8 cellular contexts compared by ENCODE assay signal in the genomic region with DNA sequence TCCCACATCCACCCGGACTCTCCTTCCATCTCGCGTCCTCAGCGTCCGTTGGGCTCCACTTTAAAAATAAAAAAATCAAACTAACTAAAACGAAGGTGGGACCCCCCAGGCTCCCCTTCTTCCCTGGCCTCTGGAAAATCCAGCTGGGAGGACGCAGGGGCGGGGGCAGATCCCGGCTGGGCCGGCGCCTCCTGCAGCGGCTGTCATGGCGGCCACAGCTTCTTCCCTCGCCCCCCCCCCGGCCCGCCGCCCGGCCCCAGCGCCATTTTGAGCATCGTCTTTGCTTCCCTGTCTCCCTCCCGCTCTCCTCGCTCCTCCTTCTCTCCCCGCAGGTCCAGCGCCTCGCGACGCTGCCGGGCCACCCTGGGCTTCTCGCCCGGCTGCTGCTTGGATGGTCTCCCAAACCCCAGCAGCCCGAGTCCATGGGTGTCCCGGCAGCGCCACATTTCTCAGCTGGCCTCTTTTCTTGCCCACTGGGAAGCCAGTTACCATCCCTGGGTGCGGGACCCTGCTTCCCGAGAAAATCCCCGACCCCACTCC. TPM values are rescaled to one million over a fixed set of nuclear protein-coding genes. Genes with fewer than 3 reads are reported as not detected.
DNase-seq lines count a peak whose midpoint lies in the region; ATAC-seq and TF ChIP-seq lines count a peak whose summit lies in the region.

No MANE protein-coding gene starts in this region.

- H3K4me3 Mint-ChIP-seq in CD4-positive, CD25-positive, alpha-beta regulatory T cell = peak overlapping the region; percentile 96 to 99 (median 98)
- H3K4me3 Mint-ChIP-seq in activated naive CD4-positive, alpha-beta T cell treated with anti-CD3 and anti-CD28 coated beads, Interleukin-2, amount 10 ng/mL, durations not matched to agents 7 days and 5 days = peak overlapping the region; percentile 100

- peaks cover 11% of the 10 kb centered on the region for H3K36me3 Mint-ChIP-seq in CD4-positive, CD25-positive, alpha-beta regulatory T cell
- H3K36me3 Mint-ChIP-seq in activated naive CD4-positive, alpha-beta T cell treated with anti-CD3 and anti-CD28 coated beads, Interleukin-2, amount 10 ng/mL, durations not matched to agents 7 days and 5 days = peaks cover 24% of the 10 kb centered on the region

- H3K4me1 ChIP-seq in CD4-positive, CD25-positive, alpha-beta regulatory T cell (ENCODE audit: control insufficient read depth, insufficient read depth, low read length, poor library complexity, severe bottlenecking) = peaks cover 39% of the 10 kb centered on the region
- H3K4me1 ChIP-seq in left ventricle myocardium inferior = peaks cover 46% of the 10 kb centered on the region

- peaks cover 4 to 45% (median 16%) of the 10 kb centered on the region in 4 donors for H3K4me1 Mint-ChIP-seq in CD4-positive, CD25-positive, alpha-beta regulatory T cell
- peaks cover 50% of the 10 kb centered on the region for H3K4me1 Mint-ChIP-seq in activated naive CD4-positive, alpha-beta T cell treated with anti-CD3 and anti-CD28 coated beads, Interleukin-2, amount 10 ng/mL, durations not matched to agents 7 days and 5 days

- H3K27me3 Mint-ChIP-seq in CD4-positive, CD25-positive, alpha-beta regulatory T cell = peaks cover 55% of the 10 kb centered on the region
- peaks cover 75% of the 10 kb centered on the region for H3K27me3 Mint-ChIP-seq in activated naive CD4-positive, alpha-beta T cell treated with anti-CD3 and anti-CD28 coated beads, Interleukin-2, amount 10 ng/mL, durations not matched to agents 7 days and 5 days

- CTCF ChIA-PET in activated naive CD4-positive, alpha-beta T cell treated with anti-CD3 and anti-CD28 coated beads, Interleukin-2, amount 10 ng/mL, durations not matched to agents 7 days and 5 days (lab: Charles Lee) = interaction anchor here (1.0 to 2.6 kb wide), 2 partner anchors 49 to 52 kb away, joined by 3 to 13 read pairs; no protein-coding TSS in a partner anchor

- no peak for TF ChIP-seq CTCF in left ventricle myocardium inferior (IDR thresholded peaks at IDR 0.05; ENCODE audit: borderline replicate concordance)

- peak in 1 of 2 donors; percentile 35 for ATAC-seq in CD4-positive, CD25-positive, alpha-beta regulatory T cell (ENCODE audit: low read depth in 2 of 2)
- ATAC-seq in sciatic nerve (peak; percentile 72), HG03520 (IDR thresholded peaks at IDR 0.05; ENCODE audit: unreplicated experiment) (no peak), HG03565 (IDR thresholded peaks at IDR 0.05; ENCODE audit: unreplicated experiment) (no peak)

- H3K36me3 ChIP-seq in CD4-positive, CD25-positive, alpha-beta regulatory T cell (ENCODE audit: control insufficient read depth, insufficient read depth, low read length) = no peaks in the 10 kb centered on the region
- H3K36me3 ChIP-seq in left ventricle myocardium inferior = no peaks in the 10 kb centered on the region

- peak overlapping the region; percentile 97 to 100 (median 99) for H3K27ac Mint-ChIP-seq in CD4-positive, CD25-positive, alpha-beta regulatory T cell
- H3K27ac Mint-ChIP-seq in activated naive CD4-positive, alpha-beta T cell treated with anti-CD3 and anti-CD28 coated beads, Interleukin-2, amount 10 ng/mL, durations not matched to agents 7 days and 5 days = peak overlapping the region; percentile 94

- peak overlapping the region; percentile 86 for H3K27ac ChIP-seq in CD4-positive, CD25-positive, alpha-beta regulatory T cell (ENCODE audit: insufficient read depth, low read length, poor library complexity, severe bottlenecking)
- H3K27ac ChIP-seq in left ventricle myocardium inferior (replicated peaks) = peak overlapping the region; percentile 90

- peak; percentile 30 to 55 (median 52) for DNase-seq in CD4-positive, CD25-positive, alpha-beta regulatory T cell
- peak; percentile 72 for DNase-seq in NCI-H2227 (lab: John Stamatoyannopoulos, UW; ENCODE audit: unreplicated experiment)
- DNase-seq in activated naive CD4-positive, alpha-beta T cell treated with anti-CD3 and anti-CD28 coated beads, Interleukin-2, amount 10 ng/mL, durations not matched to agents 7 days and 5 days = peak; percentile 59
- peak; percentile 71 for DNase-seq in left ventricle myocardium inferior
- peak; percentile 86 for DNase-seq in sciatic nerve (ENCODE audit: low spot score)
- no peak for DNase-seq in cerebellar nuclear complex (lab: John Stamatoyannopoulos, UW)

- peak overlapping the region; percentile 86 for H3K4me3 ChIP-seq in CD4-positive, CD25-positive, alpha-beta regulatory T cell (ENCODE audit: low read depth, low read length)
- H3K4me3 ChIP-seq in left ventricle myocardium inferior = peak overlapping the region; percentile 74

- H3K9me3 ChIP-seq in CD4-positive, CD25-positive, alpha-beta regulatory T cell (ENCODE audit: control insufficient read depth in 2 of 2, low read length in 2 of 2) = no peaks in the 10 kb centered on the region
- no peaks in the 10 kb centered on the region for H3K9me3 ChIP-seq in left ventricle myocardium inferior (replicated peaks)

- H3K9me3 Mint-ChIP-seq in CD4-positive, CD25-positive, alpha-beta regulatory T cell = no peaks in the 10 kb centered on the region
- no peaks in the 10 kb centered on the region for H3K9me3 Mint-ChIP-seq in activated naive CD4-positive, alpha-beta T cell treated with anti-CD3 and anti-CD28 coated beads, Interleukin-2, amount 10 ng/mL, durations not matched to agents 7 days and 5 days

- peaks cover 3% of the 10 kb centered on the region for H3K27me3 ChIP-seq in CD4-positive, CD25-positive, alpha-beta regulatory T cell (ENCODE audit: control insufficient read depth, insufficient read depth, low read length)
- H3K27me3 ChIP-seq in left ventricle myocardium inferior (ENCODE audit: low read depth) = peaks cover 100% of the 10 kb centered on the region

- intact Hi-C loops in left ventricle myocardium inferior (cut with micrococcal nuclease) (no loop called here), sciatic nerve (cut with DNase I) (no loop called here)

RNA-seq across cellular contexts. Expression of a gene that starts 3.3 kb away (rescaled TPM):
- 19.1 TPM for total RNA-seq in CD4-positive, CD25-positive, alpha-beta regulatory T cell
- polyA plus RNA-seq in CD4-positive, CD25-positive, alpha-beta regulatory T cell = 10 to 100 TPM; 27.1 to 42.4 (median 32.4) TPM
- total RNA-seq in left ventricle myocardium inferior (1.9 TPM), sciatic nerve (23.1 TPM)

RNA-seq across cellular contexts. Expression of a gene that starts 10.8 kb away (rescaled TPM):
- not detected for total RNA-seq in CD4-positive, CD25-positive, alpha-beta regulatory T cell
- not detected for polyA plus RNA-seq in CD4-positive, CD25-positive, alpha-beta regulatory T cell
- total RNA-seq in left ventricle myocardium inferior = not detected
- total RNA-seq in sciatic nerve = not detected

RNA-seq across cellular contexts. Expression of a gene that starts 36.5 kb away (rescaled TPM):
- total RNA-seq in CD4-positive, CD25-positive, alpha-beta regulatory T cell = 2.9 TPM
- polyA plus RNA-seq in CD4-positive, CD25-positive, alpha-beta regulatory T cell = under 1 TPM in 2 of 4 donors, not detected in 2; 0.16 to 0.18 TPM
- total RNA-seq in left ventricle myocardium inferior (0.25 TPM), sciatic nerve (8.8 TPM)

RNA-seq across cellular contexts. Expression of a gene that starts 48.4 kb away (rescaled TPM):
- 8.1 TPM for total RNA-seq in CD4-positive, CD25-positive, alpha-beta regulatory T cell
- polyA plus RNA-seq in CD4-positive, CD25-positive, alpha-beta regulatory T cell = under 1 TPM in 2 of 4 donors, not detected in 2; 0.05 to 0.16 TPM
- 0.91 TPM for total RNA-seq in left ventricle myocardium inferior
- 25.6 TPM for total RNA-seq in sciatic nerve

RNA-seq across cellular contexts. Expression of a gene that starts 51.9 kb away (rescaled TPM):
- not detected for total RNA-seq in CD4-positive, CD25-positive, alpha-beta regulatory T cell
- not detected for polyA plus RNA-seq in CD4-positive, CD25-positive, alpha-beta regulatory T cell
- total RNA-seq in left ventricle myocardium inferior (not detected), sciatic nerve (2.4 TPM)

Comparison
In these comparisons a context has a peak if more than half of its experiments do, and no peak if none do; other contexts are left out.
1. DNase-seq: peak in CD4-positive, CD25-positive, alpha-beta regulatory T cell (3 of 3), NCI-H2227 (single experiment), activated naive CD4-positive, alpha-beta T cell treated with anti-CD3 and anti-CD28 coated beads, Interleukin-2, amount 10 ng/mL, durations not matched to agents 7 days and 5 days (single experiment), left ventricle myocardium inferior (single experiment) and sciatic nerve (single experiment); none in cerebellar nuclear complex (0 of 2).